Comparison of ENCODE assay signal across 30 cellular contexts in the genomic region with DNA sequence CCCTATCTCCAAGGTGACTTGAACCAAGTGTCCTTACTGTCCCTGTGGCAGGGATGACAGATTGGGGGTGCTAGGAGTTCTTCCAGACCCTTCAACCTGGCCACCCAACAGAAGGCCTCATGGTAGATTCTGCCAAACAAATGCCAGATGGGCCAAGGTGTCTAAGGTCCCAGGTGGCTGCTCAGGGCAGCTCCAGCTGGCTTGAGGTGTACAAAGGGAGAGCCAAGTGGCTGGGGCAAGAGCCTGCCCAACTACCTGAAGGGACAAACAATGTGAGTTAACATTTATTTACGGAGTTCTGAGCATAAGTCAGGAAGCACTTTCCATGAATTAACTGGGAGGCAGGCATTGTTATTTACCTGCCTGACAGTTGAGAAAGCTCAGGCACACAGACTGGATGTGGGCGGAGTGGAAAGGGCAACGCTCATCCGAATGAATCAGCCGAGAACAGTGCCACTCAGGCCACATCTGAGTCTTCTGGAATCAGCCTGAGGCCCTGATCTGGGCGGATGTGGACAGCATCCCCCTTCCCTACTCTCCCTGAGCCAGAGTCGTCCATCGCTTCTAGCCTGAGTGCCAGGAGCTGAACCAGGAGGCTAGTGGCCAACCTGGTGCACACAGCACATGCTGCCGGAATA. TPM values are rescaled to one million over a fixed set of nuclear protein-coding genes. Genes with fewer than 3 reads are reported as not detected.
A peak's percentile ranks its signal among the peaks of the same experiment; 100 is the strongest.
DNase-seq lines count a peak whose midpoint lies in the region; ATAC-seq and TF ChIP-seq lines count a peak whose summit lies in the region.
"Had no signal": no experiment of that assay in that cellular context is flagged by ENCODE, and none has a peak within 500 bp of the region (broad histone marks: within the 10 kb centered on the region; RNA-seq: fewer than 3 reads in every experiment).

No MANE protein-coding gene starts in this region.

- BruUV-seq in HCT116 (replicated peaks; lab: Mats Ljungman, UMichigan) = no TSS peak
- BruUV-seq in mammary epithelial cell (replicated peaks; lab: Mats Ljungman, UMichigan) = no TSS peak

- H3K36me3 ChIP-seq in HCT116 (ENCODE audit: control insufficient read depth in 1 of 2, insufficient read depth in 2 of 2, low read length in 2 of 2) (no peaks in the 10 kb centered on the region), mammary epithelial cell (ENCODE audit: insufficient read depth, low read length) (peaks cover under 1% of the 10 kb centered on the region), trophoblast cell (ENCODE audit: control insufficient read depth in 1 of 2, insufficient read depth in 2 of 2, low read length in 2 of 2) (peaks cover 0 to under 1% of the 10 kb centered on the region in 2 experiments), transverse colon (no peaks in the 10 kb centered on the region), upper lobe of left lung (no peaks in the 10 kb centered on the region)
- H3K36me3 ChIP-seq: gastrocnemius medialis had no signal

- no peak overlapping the region for H2AFZ ChIP-seq in HCT116 (ENCODE audit: low read depth, low read length, poor library complexity, severe bottlenecking)
- no peak overlapping the region for H2AFZ ChIP-seq in mammary epithelial cell (ENCODE audit: low read depth, low read length)
- no peak overlapping the region for H2AFZ ChIP-seq in trophoblast cell (ENCODE audit: insufficient read depth, low read length, poor library complexity)

- H3K18ac ChIP-seq in trophoblast cell (ENCODE audit: low read length) = no peak overlapping the region

- H3K27ac ChIP-seq in HCT116 (ENCODE audit: low read depth, low read length) (no peak overlapping the region), mammary epithelial cell (ENCODE audit: insufficient read depth, low read depth, low read length) (no peak overlapping the region), trophoblast cell (ENCODE audit: low read depth, low read length) (peak overlapping the region; percentile 6), transverse colon (no peak overlapping the region), upper lobe of left lung (no peak overlapping the region)
- H3K27ac ChIP-seq: gastrocnemius medialis had no signal

- no peak overlapping the region for H2AK5ac ChIP-seq in trophoblast cell (ENCODE audit: low read length)

- H2BK120ac ChIP-seq in trophoblast cell (ENCODE audit: insufficient read depth, low read length, poor library complexity) = no peak overlapping the region

- H3K9me3 ChIP-seq in HCT116 (ENCODE audit: control insufficient read depth in 1 of 2, insufficient read depth in 1 of 2, low read depth in 1 of 2, low read length in 2 of 2) = 0 out of 4 replicates have a peak, but pooled peaks cover 0 to 6% of the 10 kb centered on the region in 2 experiments
- peaks cover 5% of the 10 kb centered on the region for H3K9me3 ChIP-seq in mammary epithelial cell (replicated peaks; ENCODE audit: insufficient read depth, low read length)
- peaks cover 8% of the 10 kb centered on the region for H3K9me3 ChIP-seq in trophoblast cell (ENCODE audit: insufficient read depth, low read depth, low read length)
- no peaks in the 10 kb centered on the region for H3K9me3 ChIP-seq in transverse colon
- H3K9me3 ChIP-seq in upper lobe of left lung = peaks cover 6 to 18% (median 15%) of the 10 kb centered on the region in 4 donors

- intact Hi-C loops in HCT116 (cut with micrococcal nuclease) (no loop called here), mammary epithelial cell (cut with micrococcal nuclease) (no loop called here), transverse colon (cut with DNase I; ENCODE audit: low total_unique reads) (no loop called here)

- POLR2A ChIA-PET in HCT116 (lab: Charles Lee) = interaction anchor here (0.6 kb wide), 1 partner anchor 16 kb away, joined by 3 read pairs; no protein-coding TSS in a partner anchor

- peak overlapping the region; percentile 16 for H2BK5ac ChIP-seq in trophoblast cell (ENCODE audit: low read depth, low read length, poor library complexity)

- TF ChIP-seq POLR2A in HCT116 (IDR thresholded peaks at IDR 0.05; ENCODE audit: borderline replicate concordance, extremely low read depth, insufficient read depth, insufficient read length) (no peak), transverse colon (IDR thresholded peaks at IDR 0.05) (no peak), upper lobe of left lung (IDR thresholded peaks at IDR 0.05) (no peak)

- RAD21 ChIA-PET in HCT116 (lab: Charles Lee; ENCODE audit: low non-redundant PET in 1 of 2, low total read pairs in 2 of 2, uncharacterized antibody in 2 of 2, unreplicated experiment in 2 of 2) = no interaction called here

- peak; percentile 42 for ATAC-seq in HCT116
- no peak for ATAC-seq in GM19463 (IDR thresholded peaks at IDR 0.05; ENCODE audit: unreplicated experiment)
- no peak for ATAC-seq in upper lobe of left lung (ENCODE audit: low FRiP score in 2 of 2)
- ATAC-seq: gastrocnemius medialis; stimulated activated naive CD8-positive, alpha-beta T cell treated with anti-CD3 and anti-CD28 coated beads, Interleukin-15, amount 100 ng/mL, for 72 hours; WTC11 had no signal

- H3K4me1 ChIP-seq in HCT116 (ENCODE audit: control insufficient read depth in 1 of 2, insufficient read depth in 2 of 2, low read length in 2 of 2) (peaks cover 0 to 9% of the 10 kb centered on the region in 2 experiments; a peak in 2 of 4 replicates), mammary epithelial cell (ENCODE audit: insufficient read depth, low read length) (peaks cover 14% of the 10 kb centered on the region), trophoblast cell (ENCODE audit: control insufficient read depth in 1 of 2, insufficient read depth in 2 of 2, low read length in 2 of 2) (peaks cover 8 to 13% of the 10 kb centered on the region in 2 experiments), transverse colon (peaks cover 0 to 9% (median 2%) of the 10 kb centered on the region in 4 donors), upper lobe of left lung (peaks cover 0 to 10% (median 2%) of the 10 kb centered on the region in 4 donors)
- H3K4me1 ChIP-seq: Caco-2, gastrocnemius medialis had no signal

- no peak overlapping the region for H4K12ac ChIP-seq in trophoblast cell (ENCODE audit: low read depth, low read length)

- no peaks in the 10 kb centered on the region for H3K79me2 ChIP-seq in HCT116 (ENCODE audit: insufficient read depth, low read length)
- H3K79me2 ChIP-seq in mammary epithelial cell (ENCODE audit: insufficient read depth, low read length) = no peaks in the 10 kb centered on the region
- H3K79me2 ChIP-seq in trophoblast cell (ENCODE audit: control insufficient read depth, insufficient read depth, low read length, poor library complexity) = no peaks in the 10 kb centered on the region

- DNase-seq in HCT116 (ENCODE audit: low read depth, low spot score) (no peak), NCI-H69 (lab: John Stamatoyannopoulos, UW) (peak; percentile 45), mammary epithelial cell (peak; percentile 88), trophoblast cell (peak; percentile 18 to 25), NCI-H748 (lab: John Stamatoyannopoulos, UW; ENCODE audit: unreplicated experiment) (no peak), transverse colon (no peak), upper lobe of left lung (no peak)
- DNase-seq: activated CD4-positive, alpha-beta memory T cell treated with anti-CD3 and anti-CD28 coated beads, Interleukin-2, amount 10 ng/mL, durations not matched to agents 7 days and 5 days; activated naive CD4-positive, alpha-beta T cell treated with Interleukin-2 at 50 U/mL for 16 hours; amniotic stem cell; Caco-2; central memory CD4-positive, alpha-beta T cell; erythroblast; gastrocnemius medialis; GDM1; GOT3; Karpas-422; kidney; NCI-H1092 treated with DMSO at 0.1 percent for 48 hours; NCI-H2081; NCI-H524 treated with DMSO at 0.1 percent for 48 hours; retina; SHP77 treated with DMSO at 0.1 percent for 48 hours; stimulated activated CD4-positive, alpha-beta T cell treated with anti-CD3 and anti-CD28 coated beads, Interleukin-4, amount 100 ng/mL, for 24 hours; stimulated activated naive CD8-positive, alpha-beta T cell treated with anti-CD3 and anti-CD28 coated beads, Interleukin-15, amount 100 ng/mL, for 72 hours had no signal

- 7% methylated on average over 6 of the region's 9 CpGs for WGBS in mammary epithelial cell (ENCODE audit: low coverage, missing lambda C conversion rate)
- no CpG with 5 or more reads among the region's 9 CpGs for WGBS in trophoblast cell (ENCODE audit: extremely low coverage, insufficient coverage, insufficient read length)
- 82% methylated on average over 9 of the region's 9 CpGs; no CpG with 5 or more reads in 1 of the 2 donors for WGBS in transverse colon (ENCODE audit: low coverage in 1 of 2), 2 donors
- 83 to 93% methylated on average over 8 to 9 of the region's 9 CpGs for WGBS in upper lobe of left lung, 2 donors

- peak overlapping the region; percentile 47 for H2BK12ac ChIP-seq in trophoblast cell (ENCODE audit: low read length)

- dilution Hi-C loops in mammary epithelial cell (cut with HindIII; ENCODE audit: low sequenced_read_pairs) = no loop called here

- no peaks in the 10 kb centered on the region for H4K20me1 ChIP-seq in HCT116 (ENCODE audit: insufficient read depth)
- H4K20me1 ChIP-seq in mammary epithelial cell (ENCODE audit: insufficient read depth, low read length) = no peaks in the 10 kb centered on the region

- H3K4ac ChIP-seq in trophoblast cell (ENCODE audit: low read depth, low read length) = no peak overlapping the region

- TF ChIP-seq CTCF in HCT116 (IDR thresholded peaks at IDR 0.05 in 2 of 3, conservative IDR thresholded peaks at IDR 0.05 in 1 of 3; ENCODE audit: borderline replicate concordance in 1 of 3, insufficient read depth in 1 of 3, low read depth in 2 of 3, low read length in 2 of 3) (no peak), mammary epithelial cell (conservative IDR thresholded peaks at IDR 0.05 in 1 of 2, IDR thresholded peaks at IDR 0.05 in 1 of 2; ENCODE audit: extremely low read depth in 1 of 2, insufficient read depth in 1 of 2, low read depth in 1 of 2, low read length in 2 of 2) (no peak), transverse colon (IDR thresholded peaks at IDR 0.05) (no peak), upper lobe of left lung (IDR thresholded peaks at IDR 0.05) (no peak)

- H3K4me2 ChIP-seq in HCT116 (ENCODE audit: low read length) (peak overlapping the region; percentile 19), mammary epithelial cell (ENCODE audit: insufficient read depth, low read depth, low read length) (peak overlapping the region; percentile 34), trophoblast cell (ENCODE audit: low read length) (no peak overlapping the region)

- no peaks in the 10 kb centered on the region for H3K9me2 ChIP-seq in HCT116 (ENCODE audit: insufficient read depth)

- TF ChIP-seq RAD21 in HCT116 (IDR thresholded peaks at IDR 0.05; ENCODE audit: low read depth) = no peak

- no peak for TF ChIP-seq EP300 in transverse colon (IDR thresholded peaks at IDR 0.05; ENCODE audit: low read depth)
- no peak for TF ChIP-seq EP300 in upper lobe of left lung (IDR thresholded peaks at IDR 0.05)

- H3K27me3 ChIP-seq in HCT116 (ENCODE audit: insufficient read depth, low read length) = no peaks in the 10 kb centered on the region
- peaks cover 5% of the 10 kb centered on the region for H3K27me3 ChIP-seq in mammary epithelial cell (ENCODE audit: insufficient read depth, low read length)
- H3K27me3 ChIP-seq in trophoblast cell (ENCODE audit: insufficient read depth, low read length) = no peaks in the 10 kb centered on the region
- H3K27me3 ChIP-seq in transverse colon = no peaks in the 10 kb centered on the region
- no peaks in the 10 kb centered on the region for H3K27me3 ChIP-seq in upper lobe of left lung
- H3K27me3 ChIP-seq: dorsolateral prefrontal cortex had no signal

- H4K8ac ChIP-seq in trophoblast cell (ENCODE audit: low read depth, low read length) = no peak overlapping the region

- H3K23ac ChIP-seq in trophoblast cell (ENCODE audit: low read length) = no peak overlapping the region

- H3K9ac ChIP-seq in HCT116 (ENCODE audit: low read length) = no peak overlapping the region
- H3K9ac ChIP-seq in mammary epithelial cell (ENCODE audit: insufficient read depth, low read length) = no peak overlapping the region
- H3K9ac ChIP-seq in trophoblast cell (ENCODE audit: low read length) = no peak overlapping the region

- H3K79me1 ChIP-seq in trophoblast cell (ENCODE audit: low read length) = no peaks in the 10 kb centered on the region

- in situ Hi-C loops in mammary epithelial cell (cut with MboI; ENCODE audit: low sequenced_read_pairs in 2 of 2) (no loop called here), transverse colon (cut with MboI; ENCODE audit: low pct_ligation_motif_present in 1 of 4, low pct_unique_long_range_greater_than_20kb in 1 of 4, low sequenced_read_pairs in 3 of 4) (no loop called here)

- H3K14ac ChIP-seq in trophoblast cell (ENCODE audit: low read length) = peak overlapping the region; percentile 18

- CTCF ChIA-PET in HCT116 (lab: Charles Lee) (interaction anchor here (2.1 kb wide), 1 partner anchor 15 kb away, joined by 10 read pairs; no protein-coding TSS in a partner anchor), mammary epithelial cell (lab: Charles Lee; ENCODE audit: low non-redundant PET) (interaction anchor here (0.5 kb wide), 1 partner anchor 15 kb away, joined by 4 read pairs; no protein-coding TSS in a partner anchor)

- H4K91ac ChIP-seq in trophoblast cell (ENCODE audit: low read depth, low read length) = peak overlapping the region; percentile 9

- no peak overlapping the region for H3K4me3 ChIP-seq in HCT116 (replicated peaks in 1 of 2; ENCODE audit: low read depth in 1 of 2, low read length in 2 of 2)
- no peak overlapping the region for H3K4me3 ChIP-seq in mammary epithelial cell (replicated peaks in 1 of 3; ENCODE audit: insufficient read depth in 1 of 3, low read depth in 2 of 3, low read length in 3 of 3)
- no peak overlapping the region for H3K4me3 ChIP-seq in trophoblast cell (ENCODE audit: low read depth, low read length)
- H3K4me3 ChIP-seq in transverse colon = no peak overlapping the region
- H3K4me3 ChIP-seq in upper lobe of left lung = no peak overlapping the region
- H3K4me3 ChIP-seq: dorsolateral prefrontal cortex, gastrocnemius medialis had no signal

RNA-seq across cellular contexts. Expression of gene KCNIP3, which starts 4.4 kb away (rescaled TPM):
- total RNA-seq in HCT116 (2021; ENCODE audit: unreplicated experiment) = 3.1 TPM
- polyA plus RNA-seq in HCT116 (2012) = 1.8 and 2.0 TPM in 2 replicates
- total RNA-seq in mammary epithelial cell = 10 to 100 TPM in 1 of 2 donors, 1 to 10 TPM in 1; 4.8 to 14.8 TPM
- polyA plus RNA-seq in mammary epithelial cell = 5.4 TPM
- polyA minus RNA-seq in mammary epithelial cell = 3.7 TPM
- polyA plus RNA-seq in trophoblast cell (2013) = 0.22 and 0.40 TPM in 2 replicates
- total RNA-seq in transverse colon = 1 to 10 TPM; 1.8 to 4.0 (median 2.2) TPM
- total RNA-seq in upper lobe of left lung = 1 to 10 TPM; 1.0 to 5.9 (median 2.5) TPM
- total RNA-seq: activated CD4-positive, alpha-beta memory T cell treated with anti-CD3 and anti-CD28 coated beads, Interleukin-2, amount 10 ng/mL, durations not matched to agents 7 days and 5 days; Caco-2; lung microvascular endothelial cell; T-helper 1 cell treated with Interleukin-12 subunit alpha and Interleukin-12 subunit beta and Interleukin-4 antibody, amounts not matched to agents 30 ng/mL and 1 ng/mL, for 36 hours had no signal

RNA-seq across cellular contexts. Expression of gene PROM2, which starts 18.5 kb away (rescaled TPM):
- 11.9 TPM for total RNA-seq in HCT116 (2021; ENCODE audit: unreplicated experiment)
- 10.3 and 12.2 TPM in 2 replicates for polyA plus RNA-seq in HCT116 (2012)
- 10 to 100 TPM; 27.3 to 73.5 TPM for total RNA-seq in mammary epithelial cell
- 48.8 TPM for polyA plus RNA-seq in mammary epithelial cell
- polyA minus RNA-seq in mammary epithelial cell = 88.2 TPM
- polyA plus RNA-seq in trophoblast cell (2013) = 15.3 and 15.9 TPM in 2 replicates
- total RNA-seq in transverse colon = 10 to 100 TPM; 20.2 to 46.6 (median 28.6) TPM
- 10 to 100 TPM in 2 of 6 donors, 1 to 10 TPM in 4; 3.3 to 26.2 (median 5.0) TPM for total RNA-seq in upper lobe of left lung

Comparison
In these comparisons a context has a peak if more than half of its experiments do, and no peak if none do; other contexts are left out.
1. DNase-seq: peak in NCI-H69 (single experiment), mammary epithelial cell (single experiment) and trophoblast cell (2 of 2); none in HCT116 (single experiment), NCI-H748 (single experiment), transverse colon (single experiment) and upper lobe of left lung (0 of 2).